33 cellular contexts compared by ENCODE assay signal in genomic region chr16:71338632-71339031, GRCh38. TPM values are rescaled to one million over a fixed set of nuclear protein-coding genes. Genes with fewer than 3 reads are reported as not detected.
"Had no signal": no experiment of that assay in that cellular context is flagged by ENCODE, and none has a peak within 500 bp of the region (broad histone marks: within the 10 kb centered on the region; RNA-seq: fewer than 3 reads in every experiment).

No MANE protein-coding gene starts in this region.

- H3K9me3 Mint-ChIP-seq: activated CD4-positive, alpha-beta T cell treated with anti-CD3 and anti-CD28 coated beads, Interleukin-2, amount 10 ng/mL, durations not matched to agents 7 days and 5 days; activated CD8-positive, alpha-beta T cell treated with anti-CD3 and anti-CD28 coated beads for 36 hours; activated T-helper 17 cell treated with anti-CD3 and anti-CD28 coated beads, Interleukin-2, amount 50 U/mL, for 72 hours; nephron progenitor cell; type B pancreatic cell had no signal

- FAIRE-seq: colon, endometrium, pancreas had no signal

- H2AFZ ChIP-seq: hepatocyte had no signal

- H3K27me3 ChIP-seq: hepatocyte, pancreas, uterus had no signal

- H3K36me3 ChIP-seq: gastroesophageal sphincter, neutrophil, pancreas, prostate gland, uterus had no signal

- H3K27ac Mint-ChIP-seq: activated CD4-positive, alpha-beta T cell treated with anti-CD3 and anti-CD28 coated beads, Interleukin-2, amount 10 ng/mL, durations not matched to agents 7 days and 5 days; activated CD8-positive, alpha-beta T cell treated with anti-CD3 and anti-CD28 coated beads for 36 hours; activated naive CD4-positive, alpha-beta T cell treated with anti-CD3 and anti-CD28 coated beads, Interleukin-2, amount 50 U/mL, for 24 hours; activated T-helper 17 cell treated with anti-CD3 and anti-CD28 coated beads, Interleukin-2, amount 50 U/mL, for 72 hours; mesothelial cell of epicardium; nephron progenitor cell; stimulated activated memory B cell treated with anti-CD40 and anti-IgM and Interleukin-4, amounts not matched to agents 10 μg/mL and 1 μg/mL and 100 μg/mL, for 72 hours; type B pancreatic cell had no signal

- H3K9me3 ChIP-seq: gastroesophageal sphincter, neutrophil, pancreas, prostate gland, uterus had no signal

- H3K36me3 Mint-ChIP-seq: activated naive CD4-positive, alpha-beta T cell treated with anti-CD3 and anti-CD28 coated beads, Interleukin-2, amount 50 U/mL, for 24 hours; mesothelial cell of epicardium; stimulated activated memory B cell treated with anti-CD40 and anti-IgM and Interleukin-4, amounts not matched to agents 10 μg/mL and 1 μg/mL and 100 μg/mL, for 72 hours; type B pancreatic cell had no signal

- H3K79me2 ChIP-seq: hepatocyte had no signal

- ATAC-seq: activated CD8-positive, alpha-beta T cell treated with anti-CD3 and anti-CD28 coated beads for 36 hours; activated T-cell treated with anti-CD3 and anti-CD28 coated beads, Interleukin-2, amount 50 U/mL, for 4 hours; activated T-helper 17 cell treated with anti-CD3 and anti-CD28 coated beads, Interleukin-2, amount 50 U/mL, for 72 hours; gastroesophageal sphincter; left cardiac atrium; pancreas; stimulated activated memory B cell treated with anti-CD40 and anti-IgM and Interleukin-4, amounts not matched to agents 10 μg/mL and 1 μg/mL and 100 μg/mL, for 72 hours; stimulated activated naive CD8-positive, alpha-beta T cell treated with anti-CD3 and anti-CD28 coated beads, Interleukin-15, amount 100 ng/mL, for 72 hours had no signal

- H3K4me3 Mint-ChIP-seq: activated CD4-positive, alpha-beta T cell treated with anti-CD3 and anti-CD28 coated beads, Interleukin-2, amount 10 ng/mL, durations not matched to agents 7 days and 5 days; activated CD8-positive, alpha-beta T cell treated with anti-CD3 and anti-CD28 coated beads for 36 hours; activated naive CD4-positive, alpha-beta T cell treated with anti-CD3 and anti-CD28 coated beads, Interleukin-2, amount 50 U/mL, for 24 hours; activated T-cell treated with anti-CD3 and anti-CD28 coated beads, Interleukin-2, amount 50 U/mL, for 4 hours; activated T-helper 17 cell treated with anti-CD3 and anti-CD28 coated beads, Interleukin-2, amount 50 U/mL, for 72 hours; mesothelial cell of epicardium; naive B cell; nephron progenitor cell; stimulated activated memory B cell treated with anti-CD40 and anti-IgM and Interleukin-4, amounts not matched to agents 10 μg/mL and 1 μg/mL and 100 μg/mL, for 72 hours; stimulated activated naive CD8-positive, alpha-beta T cell treated with anti-CD3 and anti-CD28 coated beads, Interleukin-15, amount 100 ng/mL, for 72 hours; type B pancreatic cell had no signal

- H3K4me3 ChIP-seq: gastroesophageal sphincter, hepatocyte, pancreas, prostate gland, smooth muscle cell, uterus had no signal

- H3K4me1 Mint-ChIP-seq: activated CD4-positive, alpha-beta T cell treated with anti-CD3 and anti-CD28 coated beads, Interleukin-2, amount 10 ng/mL, durations not matched to agents 7 days and 5 days; activated naive CD4-positive, alpha-beta T cell treated with anti-CD3 and anti-CD28 coated beads, Interleukin-2, amount 50 U/mL, for 24 hours; activated T-helper 17 cell treated with anti-CD3 and anti-CD28 coated beads, Interleukin-2, amount 50 U/mL, for 72 hours; mesothelial cell of epicardium; naive B cell; nephron progenitor cell; stimulated activated memory B cell treated with anti-CD40 and anti-IgM and Interleukin-4, amounts not matched to agents 10 μg/mL and 1 μg/mL and 100 μg/mL, for 72 hours; stimulated activated naive CD8-positive, alpha-beta T cell treated with anti-CD3 and anti-CD28 coated beads, Interleukin-15, amount 100 ng/mL, for 72 hours had no signal

- H3K4me1 ChIP-seq: gastroesophageal sphincter, pancreas, prostate gland, uterus had no signal

- H3K27ac ChIP-seq: gastroesophageal sphincter, hepatocyte, neutrophil, pancreas, prostate gland, uterus had no signal

- DNase-seq: activated CD4-positive, alpha-beta T cell treated with anti-CD3 and anti-CD28 coated beads for 1 hour; activated CD4-positive, alpha-beta T cell treated with anti-CD3 and anti-CD28 coated beads, Interleukin-2, amount 10 ng/mL, durations not matched to agents 7 days and 5 days; activated CD8-positive, alpha-beta T cell treated with anti-CD3 and anti-CD28 coated beads for 36 hours; activated T-cell treated with anti-CD3 and anti-CD28 coated beads, Interleukin-2, amount 50 U/mL, for 4 hours; effector CD8-positive, alpha-beta T cell; erythroblast; islet precursor cell; left cardiac atrium; naive B cell; nephron progenitor cell; pancreas; retina; stimulated activated CD4-positive, alpha-beta T cell treated with anti-CD3 and anti-CD28 coated beads, Interleukin-1b, Interleukin-23, amount 100 ng/mL, for 48 hours; stimulated activated CD4-positive, alpha-beta T cell treated with anti-CD3 and anti-CD28 coated beads, Interleukin-4, amount 100 ng/mL, for 4 hours; stimulated activated CD8-positive, alpha-beta memory T cell treated with anti-CD3 and anti-CD28 coated beads, Interleukin-4, amount 100 ng/mL, for 48 hours; stimulated activated naive CD8-positive, alpha-beta T cell treated with anti-CD3 and anti-CD28 coated beads, Interleukin-15, amount 100 ng/mL, for 72 hours; substantia nigra; T-helper 2 cell; uterus had no signal

- H3K4me2 ChIP-seq: hepatocyte, smooth muscle cell had no signal

RNA-seq across cellular contexts. Expression of gene CALB2, which starts 19.9 kb away (rescaled TPM):
- total RNA-seq: activated CD4-positive, alpha-beta T cell treated with anti-CD3 and anti-CD28 coated beads, Interleukin-2, amount 10 ng/mL, durations not matched to agents 7 days and 5 days; activated CD8-positive, alpha-beta T cell treated with anti-CD3 and anti-CD28 coated beads for 36 hours; activated T-cell treated with anti-CD3 and anti-CD28 coated beads, Interleukin-2, amount 50 U/mL, for 4 hours; activated T-helper 17 cell treated with anti-CD3 and anti-CD28 coated beads, Interleukin-2, amount 50 U/mL, for 72 hours; dermis microvascular lymphatic vessel endothelial cell; liver had no signal
- polyA plus RNA-seq: liver had no signal
